ENCODE assay signal across 18 cellular contexts in genomic region chr4:54898163-54898562, GRCh38.
DNase-seq lines count a peak whose midpoint lies in the region; ATAC-seq and TF ChIP-seq lines count a peak whose summit lies in the region.
"Had no signal": no experiment of that assay in that cellular context is flagged by ENCODE, and none has a peak within 500 bp of the region (broad histone marks: within the 10 kb centered on the region; RNA-seq: fewer than 3 reads in every experiment).

No MANE protein-coding gene starts in this region.

- in situ Hi-C loops in IMR-90 (cut with MboI; ENCODE audit: low sequenced_read_pairs), result loop anchor here (25.0 kb wide), 1 partner anchor 111 kb away; no protein-coding TSS in a partner anchor

- H4K5ac ChIP-seq in IMR-90 (ENCODE audit: low read depth, low read length), result peak overlapping the region; percentile 75; the same call in 1 of the 2 replicates

- H2BK15ac ChIP-seq in IMR-90 (ENCODE audit: low read depth, low read length), result 0 out of 3 replicates have a peak overlapping the region, but pooled peaks have one; percentile 8

- no peak overlapping the region for H2AFZ ChIP-seq in IMR-90 (replicated peaks; ENCODE audit: low read length, poor library complexity)

- POLR2A ChIA-PET in IMR-90 (lab: Charles Lee; ENCODE audit: unreplicated experiment), result interaction anchor here (0.6 kb wide), 1 partner anchor 65 kb away, joined by 3 read pairs; no protein-coding TSS in a partner anchor

- intact Hi-C loops in IMR-90 (cut with micrococcal nuclease), result no loop called here
- intact Hi-C loops in lower leg skin (cut with DNase I; ENCODE audit: low total_unique reads), result no loop called here

- H3K56ac ChIP-seq in IMR-90 (ENCODE audit: extremely low read depth, insufficient read depth, low read length), result no peak overlapping the region

- no peak overlapping the region for H3K4ac ChIP-seq in IMR-90 (ENCODE audit: low read depth, low read length)

- H3K9me3 ChIP-seq in IMR-90 (ENCODE audit: control insufficient read depth, insufficient read depth, low read length) (no peaks in the 10 kb centered on the region), suprapubic skin (no peaks in the 10 kb centered on the region)
- H3K9me3 ChIP-seq: BE2C had no signal

- H3K79me1 ChIP-seq in IMR-90 (ENCODE audit: low read depth in 1 of 2, low read length in 2 of 2), result no peaks in the 10 kb centered on the region

- H3K4me1 ChIP-seq in IMR-90 (ENCODE audit: control insufficient read depth, insufficient read depth, low read length) (peaks cover 3% of the 10 kb centered on the region; the same call in 1 of the 2 replicates), suprapubic skin (peaks cover 5% of the 10 kb centered on the region)
- H3K4me1 ChIP-seq: BE2C had no signal

- dilution Hi-C loops in IMR-90 (cut with HindIII; ENCODE audit: low sequenced_read_pairs, unreplicated experiment), result no loop called here

- H4K8ac ChIP-seq in IMR-90 (ENCODE audit: low read depth in 2 of 2, low read length in 2 of 2), result no peak overlapping the region

- H3K27ac ChIP-seq in IMR-90 (ENCODE audit: insufficient read depth, low read length) (peak overlapping the region; percentile 25; the same call in 1 of the 2 replicates), suprapubic skin (no peak overlapping the region)

- TF ChIP-seq CTCF in AG10803 (conservative IDR thresholded peaks at IDR 0.05; ENCODE audit: low read length) (no peak), IMR-90 (conservative IDR thresholded peaks at IDR 0.05; ENCODE audit: low read depth, low read length) (no peak), choroid plexus epithelial cell (conservative IDR thresholded peaks at IDR 0.05; ENCODE audit: low read depth, low read length) (no peak), suprapubic skin (IDR thresholded peaks at IDR 0.05) (no peak), lower leg skin (IDR thresholded peaks at IDR 0.05) (no peak)

- DNase-seq in AG10803 (ENCODE audit: low read depth), result peak; percentile 48
- peak; percentile 26 for DNase-seq in IMR-90
- DNase-seq in choroid plexus epithelial cell (ENCODE audit: low read depth), result peak; percentile 17
- DNase-seq in iris pigment epithelial cell (ENCODE audit: low read depth), result peak; percentile 6
- DNase-seq in suprapubic skin (ENCODE audit: low spot score in 2 of 2), result no peak
- DNase-seq in lower leg skin (ENCODE audit: low spot score in 2 of 2), result no peak
- DNase-seq: BE2C, DMS 273 treated with DMSO at 0.1 percent for 48 hours, DMS79 treated with DMSO at 0.1 percent for 48 hours, Karpas-422, NCI-H1694, NCI-H2081, NCI-H2171, NCI-H446, NCI-H526 treated with DMSO at 0.1 percent for 48 hours had no signal

- H4K91ac ChIP-seq in IMR-90 (ENCODE audit: insufficient read depth, low read depth, low read length), result peak overlapping the region; percentile 51; the same call in 1 of the 2 replicates

- peak overlapping the region; percentile 6 for H2BK5ac ChIP-seq in IMR-90 (ENCODE audit: low read depth, low read length, poor library complexity, severe bottlenecking)

- H3K36me3 ChIP-seq in IMR-90 (ENCODE audit: control insufficient read depth, insufficient read depth, low read length), result no peaks in the 10 kb centered on the region
- no peaks in the 10 kb centered on the region for H3K36me3 ChIP-seq in suprapubic skin
- H3K36me3 ChIP-seq: BE2C had no signal

- no peak for TF ChIP-seq POLR2A in IMR-90 (IDR thresholded peaks at IDR 0.05; ENCODE audit: low read depth, low read length)
- no peak for TF ChIP-seq POLR2A in suprapubic skin (IDR thresholded peaks at IDR 0.05)
- no peak for TF ChIP-seq POLR2A in lower leg skin (IDR thresholded peaks at IDR 0.05)

- no peak for TF ChIP-seq EP300 in suprapubic skin (IDR thresholded peaks at IDR 0.05)

- peak overlapping the region; percentile 63; the same call in 1 of the 2 replicates for H3K4me2 ChIP-seq in IMR-90 (ENCODE audit: low read depth, low read length)

- H2AK9ac ChIP-seq in IMR-90 (replicated peaks; ENCODE audit: low read depth, low read length, poor library complexity), result no peak overlapping the region

- no peak overlapping the region for H3K9ac ChIP-seq in IMR-90 (ENCODE audit: low read depth, low read length)

- H3K27me3 ChIP-seq in IMR-90 (ENCODE audit: control insufficient read depth, insufficient read depth, low read length) (no peaks in the 10 kb centered on the region), suprapubic skin (no peaks in the 10 kb centered on the region)
- H3K27me3 ChIP-seq: BE2C had no signal

- H3K14ac ChIP-seq in IMR-90 (replicated peaks; ENCODE audit: low read depth, low read length), result no peak overlapping the region

- no peak overlapping the region for H3K4me3 ChIP-seq in AG10803 (ENCODE audit: low read length)
- H3K4me3 ChIP-seq in IMR-90 (ENCODE audit: insufficient read depth, low read depth, low read length), result no peak overlapping the region
- H3K4me3 ChIP-seq in choroid plexus epithelial cell (ENCODE audit: low read depth, low read length), result no peak overlapping the region
- H3K4me3 ChIP-seq in suprapubic skin, result no peak overlapping the region
- H3K4me3 ChIP-seq in lower leg skin (ENCODE audit: low read depth, poor library complexity, severe bottlenecking), result no peak overlapping the region

- no peak overlapping the region for H3K23ac ChIP-seq in IMR-90 (ENCODE audit: low read depth, low read length)

- no peak overlapping the region for H2AK5ac ChIP-seq in IMR-90 (ENCODE audit: low read depth, low read length)

- ATAC-seq in IMR-90 (ENCODE audit: low read depth) (peak; percentile 72), GM19455 (IDR thresholded peaks at IDR 0.05; ENCODE audit: unreplicated experiment) (no peak), GM18520 (IDR thresholded peaks at IDR 0.05; ENCODE audit: unreplicated experiment) (no peak)
- ATAC-seq: Right ventricle myocardium inferior had no signal

- no peak for TF ChIP-seq RAD21 in IMR-90 (IDR thresholded peaks at IDR 0.05; ENCODE audit: low read length)

- peak overlapping the region; percentile 52 for H2BK120ac ChIP-seq in IMR-90 (ENCODE audit: low read depth, low read length)

- no peaks in the 10 kb centered on the region for H4K20me1 ChIP-seq in IMR-90 (ENCODE audit: insufficient read depth, low read length)

- BruUV-seq in IMR-90 (replicated peaks; lab: Mats Ljungman, UMichigan), result no TSS peak

- WGBS in IMR-90 (ENCODE audit: extremely low coverage in 2 of 2, insufficient read length in 1 of 2), 2 experiments, result no CpG with 5 or more reads among the region's 1 CpG
- 90% methylated on average over 1 of the region's 1 CpG for WGBS in suprapubic skin
- 69 to 81% methylated on average over 1 of the region's 1 CpG for WGBS in lower leg skin, 2 donors

- H3K9me1 ChIP-seq in IMR-90 (ENCODE audit: insufficient read depth, low read length), result no peaks in the 10 kb centered on the region

- CTCF ChIA-PET in IMR-90 (lab: Yijun Ruan, JAX), result interaction anchor here (1.4 kb wide), 1 partner anchor 15 kb away, joined by 3 read pairs; no protein-coding TSS in a partner anchor

- H2BK20ac ChIP-seq in IMR-90 (ENCODE audit: low read depth, low read length), result peak overlapping the region; percentile 50; the same call in 1 of the 2 replicates

- peak overlapping the region; percentile 74; the same call in 1 of the 2 replicates for H3K18ac ChIP-seq in IMR-90 (ENCODE audit: low read depth, low read length)

TF ChIP-seq in IMR-90, 13 proteins besides CTCF, POLR2A, EP300 and RAD21:
- TF ChIP-seq MAZ (IDR thresholded peaks at IDR 0.05; ENCODE audit: borderline replicate concordance, low read depth, low read length) (no peak), NFE2L2 (IDR thresholded peaks at IDR 0.05; ENCODE audit: low read depth, low read length) (no peak), ELK1 (IDR thresholded peaks at IDR 0.05; ENCODE audit: borderline replicate concordance, low read depth, low read length) (no peak), USF2 (IDR thresholded peaks at IDR 0.05; ENCODE audit: low read depth, low read length) (no peak), FOS (IDR thresholded peaks at IDR 0.05; ENCODE audit: low read depth, low read length) (no peak), CEBPB (IDR thresholded peaks at IDR 0.05; ENCODE audit: low read depth, low read length) (no peak)

Comparison
In these comparisons a context has a peak if more than half of its experiments do, and no peak if none do; other contexts are left out.
1. DNase-seq: peak in AG10803 (single experiment), IMR-90 (single experiment), choroid plexus epithelial cell (single experiment) and iris pigment epithelial cell (single experiment); none in suprapubic skin (0 of 2) and lower leg skin (0 of 2).